Comparison of ENCODE assay signal across 25 cellular contexts in the genomic region with DNA sequence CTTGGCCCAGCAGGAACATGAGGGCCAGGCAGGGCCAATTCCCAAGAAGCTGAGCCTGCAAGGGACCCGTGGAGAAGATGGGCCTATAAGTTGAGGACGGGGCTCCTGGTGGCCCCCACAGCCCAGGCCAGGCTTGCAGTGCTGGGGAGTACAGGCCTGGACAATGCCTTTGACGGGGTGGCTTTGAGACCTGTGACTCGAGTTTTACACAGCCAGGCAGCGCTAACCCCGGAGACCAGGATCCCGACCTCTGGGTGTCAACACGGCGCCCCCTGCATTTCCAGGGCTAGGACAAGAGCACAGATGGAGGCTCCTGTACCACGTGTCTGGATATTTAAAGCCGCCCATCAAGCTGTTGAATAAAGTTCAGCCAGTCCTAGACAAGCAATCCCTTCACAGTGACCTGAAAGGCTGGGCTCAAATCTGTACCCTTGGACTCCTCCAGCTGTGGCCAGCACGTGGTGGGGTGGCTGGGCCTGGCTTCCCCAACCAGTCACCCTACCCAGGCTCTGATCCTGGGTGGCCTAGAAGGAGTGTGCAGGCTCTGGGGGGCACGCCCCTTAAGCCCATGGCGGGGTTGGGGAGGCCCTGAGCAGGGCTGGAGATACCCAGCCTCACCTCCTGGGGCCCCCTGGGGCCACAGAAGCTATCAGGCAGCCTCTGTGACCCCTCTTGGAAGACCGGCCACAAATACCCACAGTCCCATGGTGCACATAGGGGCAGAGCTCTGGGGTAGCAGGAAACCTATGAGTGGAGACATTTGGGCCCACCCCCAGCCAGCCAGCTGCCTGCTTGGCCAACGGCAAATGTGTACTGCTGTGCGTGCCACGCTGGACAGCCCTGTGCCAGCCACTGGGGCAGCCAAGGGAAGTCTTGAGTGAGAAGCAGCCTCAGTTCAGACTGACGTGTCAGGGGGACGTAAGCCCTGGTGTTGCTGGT.
"Had no signal": no experiment of that assay in that cellular context is flagged by ENCODE, and none has a peak within 500 bp of the region (broad histone marks: within the 10 kb centered on the region; RNA-seq: fewer than 3 reads in every experiment).

No MANE protein-coding gene starts in this region.

- H3K79me2 ChIP-seq: hepatocyte had no signal

- H3K9me3 Mint-ChIP-seq: activated CD4-positive, alpha-beta memory T cell treated with anti-CD3 and anti-CD28 coated beads for 36 hours; immature natural killer cell; stimulated activated naive CD8-positive, alpha-beta T cell treated with anti-CD3 and anti-CD28 coated beads, Interleukin-15, Interleukin-2, amounts not matched to agents 100 ng/mL and 50 ng/mL, for 24 hours had no signal

- H2AFZ ChIP-seq: hepatocyte had no signal

- H3K9me3 ChIP-seq: pancreas had no signal

- H3K27ac ChIP-seq: hepatocyte, pancreas, tibial nerve had no signal

- H3K36me3 ChIP-seq: pancreas, tibial nerve had no signal

- DNase-seq: activated CD4-positive, alpha-beta memory T cell treated with anti-CD3 and anti-CD28 coated beads for 36 hours; activated CD4-positive, alpha-beta T cell treated with anti-CD3 and anti-CD28 coated beads for 48 hours; activated naive CD4-positive, alpha-beta T cell treated with anti-CD3 and anti-CD28 coated beads, Interleukin-2, amount 50 U/mL, for 16 hours; activated T-cell treated with anti-CD3 and anti-CD28 coated beads, Interleukin-2, amount 50 U/mL, for 48 hours; anterior cingulate cortex; caudate nucleus; dermis blood vessel endothelial cell; effector CD8-positive, alpha-beta T cell; glutamatergic neuron; immature natural killer cell; left ventricle myocardium superior; midbrain; right cardiac atrium; stimulated activated CD4-positive, alpha-beta T cell treated with anti-CD3 and anti-CD28 coated beads, Interleukin-4, amount 100 ng/mL, for 24 hours; T-helper 1 cell had no signal

- FAIRE-seq: frontal cortex, pancreas, TTC549, urothelium cell line had no signal

- H3K4me1 Mint-ChIP-seq: immature natural killer cell had no signal

- H3K27me3 ChIP-seq: hepatocyte, pancreas had no signal

- H3K4me3 ChIP-seq: hepatocyte, pancreas, tibial nerve had no signal

- H3K4me2 ChIP-seq: hepatocyte had no signal

- H3K36me3 Mint-ChIP-seq: activated CD4-positive, alpha-beta memory T cell treated with anti-CD3 and anti-CD28 coated beads for 36 hours; brain; immature natural killer cell had no signal

- H3K4me3 Mint-ChIP-seq: activated CD4-positive, alpha-beta memory T cell treated with anti-CD3 and anti-CD28 coated beads for 36 hours; brain; immature natural killer cell; nephron; stimulated activated naive CD8-positive, alpha-beta T cell treated with anti-CD3 and anti-CD28 coated beads, Interleukin-15, Interleukin-2, amounts not matched to agents 100 ng/mL and 50 ng/mL, for 24 hours; WTC11 had no signal

- H3K27ac Mint-ChIP-seq: activated CD4-positive, alpha-beta memory T cell treated with anti-CD3 and anti-CD28 coated beads for 36 hours; brain; immature natural killer cell; nephron; stimulated activated naive CD8-positive, alpha-beta T cell treated with anti-CD3 and anti-CD28 coated beads, Interleukin-15, Interleukin-2, amounts not matched to agents 100 ng/mL and 50 ng/mL, for 24 hours; WTC11 had no signal

- ATAC-seq: left ventricle myocardium superior, WTC11 had no signal
